Comparison of ENCODE assay signal across 21 cellular contexts in genomic region chr15:86373147-86373546, GRCh38.
DNase-seq lines count a peak whose midpoint lies in the region; ATAC-seq and TF ChIP-seq lines count a peak whose summit lies in the region.
"Had no signal": no experiment of that assay in that cellular context is flagged by ENCODE, and none has a peak within 500 bp of the region (broad histone marks: within the 10 kb centered on the region; RNA-seq: fewer than 3 reads in every experiment).

No MANE protein-coding gene starts in this region.

- DNase-seq in NCI-H1417 (lab: John Stamatoyannopoulos, UW) (peak in 2 of 3 experiments; percentile 23 to 70), NCI-H1417 treated with DMSO at 0.1 percent for 48 hours (lab: John Stamatoyannopoulos, UW) (no peak), HPDE6-E6E7 (ENCODE audit: extremely low spot score) (peak; percentile 7), mammary epithelial cell (peak; percentile 76), esophagus squamous epithelium (lab: John Stamatoyannopoulos, UW) (no peak), Karpas-422 (no peak), DMS79 treated with DMSO at 0.1 percent for 48 hours (lab: John Stamatoyannopoulos, UW) (no peak)
- DNase-seq: AML-193; CD4-positive, alpha-beta memory T cell; COR-L47; H7; NCI-H1092; NCI-H2029; NCI-H2227 treated with DMSO at 0.1 percent for 48 hours; SJCRH30; T-helper 17 cell had no signal

- WGBS in mammary epithelial cell (ENCODE audit: low coverage, missing lambda C conversion rate): no CpG with 5 or more reads among the region's 1 CpG
- 22 to 31% methylated on average over 1 of the region's 1 CpG for WGBS in esophagus squamous epithelium, 2 donors

- H4K20me1 ChIP-seq in mammary epithelial cell (ENCODE audit: insufficient read depth, low read length) (no peaks in the 10 kb centered on the region), Karpas-422 (ENCODE audit: insufficient read depth, low read depth, low read length) (no peaks in the 10 kb centered on the region)
- H4K20me1 ChIP-seq: BLaER1 treated with 17β-estradiol and CSF1 and Interleukin-3, amounts not matched to agents 10 nM and 100 nM had no signal

- in situ Hi-C loops in mammary epithelial cell (cut with MboI; ENCODE audit: low sequenced_read_pairs in 2 of 2): loop anchor here in 1 of 2 donors (25.0 kb wide), 1 partner anchor 111 kb away; no protein-coding TSS in a partner anchor

- no peak for TF ChIP-seq CTCF in mammary epithelial cell (conservative IDR thresholded peaks at IDR 0.05 in 1 of 2, IDR thresholded peaks at IDR 0.05 in 1 of 2; ENCODE audit: extremely low read depth in 1 of 2, insufficient read depth in 1 of 2, low read depth in 1 of 2, low read length in 2 of 2)
- TF ChIP-seq CTCF in esophagus squamous epithelium (IDR thresholded peaks at IDR 0.05): no peak

- H3K27me3 ChIP-seq in mammary epithelial cell (ENCODE audit: insufficient read depth, low read length): no peaks in the 10 kb centered on the region
- H3K27me3 ChIP-seq in esophagus squamous epithelium: no peaks in the 10 kb centered on the region
- H3K27me3 ChIP-seq in Karpas-422 (ENCODE audit: low read length): no peaks in the 10 kb centered on the region; the same call in 1 of the 2 replicates
- H3K27me3 ChIP-seq: BLaER1 treated with 17β-estradiol and CSF1 and Interleukin-3, amounts not matched to agents 10 nM and 100 nM; SJCRH30 had no signal

- H3K4me1 ChIP-seq in mammary epithelial cell (ENCODE audit: insufficient read depth, low read length) (peaks cover 16% of the 10 kb centered on the region), esophagus squamous epithelium (peaks cover 0 to 23% (median 4%) of the 10 kb centered on the region in 3 donors), Karpas-422 (ENCODE audit: low read length) (no peaks in the 10 kb centered on the region)
- H3K4me1 ChIP-seq: BLaER1 treated with 17β-estradiol and CSF1 and Interleukin-3, amounts not matched to agents 10 nM and 100 nM; SJCRH30 had no signal

- no peaks in the 10 kb centered on the region for H3K36me3 ChIP-seq in mammary epithelial cell (ENCODE audit: insufficient read depth, low read length)
- H3K36me3 ChIP-seq in esophagus squamous epithelium: no peaks in the 10 kb centered on the region
- H3K36me3 ChIP-seq in Karpas-422 (ENCODE audit: insufficient read depth, low read length): no peaks in the 10 kb centered on the region
- H3K36me3 ChIP-seq: BLaER1 treated with 17β-estradiol and CSF1 and Interleukin-3, amounts not matched to agents 10 nM and 100 nM; SJCRH30 had no signal

- intact Hi-C loops in mammary epithelial cell (cut with micrococcal nuclease) (no loop called here), esophagus squamous epithelium (cut with DNase I) (no loop called here)

- H3K9me3 ChIP-seq in mammary epithelial cell (replicated peaks; ENCODE audit: insufficient read depth, low read length) (peaks cover 7% of the 10 kb centered on the region), esophagus squamous epithelium (no peaks in the 10 kb centered on the region), Karpas-422 (ENCODE audit: low read length) (peaks cover 4% of the 10 kb centered on the region; the same call in 1 of the 2 replicates)
- H3K9me3 ChIP-seq: SJCRH30 had no signal

- no peaks in the 10 kb centered on the region for H3K9me2 ChIP-seq in Karpas-422 (replicated peaks; ENCODE audit: insufficient read depth, low read length)

- CTCF ChIA-PET in mammary epithelial cell (lab: Charles Lee; ENCODE audit: low non-redundant PET): no interaction called here

- peak overlapping the region; percentile 85 for H2AFZ ChIP-seq in mammary epithelial cell (ENCODE audit: low read depth, low read length)
- no peak overlapping the region for H2AFZ ChIP-seq in Karpas-422 (ENCODE audit: low read length)

- H3K79me2 ChIP-seq in mammary epithelial cell (ENCODE audit: insufficient read depth, low read length): no peaks in the 10 kb centered on the region
- H3K79me2 ChIP-seq in Karpas-422 (ENCODE audit: low read length): no peaks in the 10 kb centered on the region

- ATAC-seq in HG02970 (IDR thresholded peaks at IDR 0.05; ENCODE audit: low FRiP score, unreplicated experiment): no peak
- ATAC-seq: Right ventricle myocardium inferior, SK-N-SH treated with all-trans-retinoic acid at 6 μM for 48 hours, T-helper 17 cell had no signal

- dilution Hi-C loops in mammary epithelial cell (cut with HindIII; ENCODE audit: low sequenced_read_pairs): no loop called here

- H3K4me3 ChIP-seq in mammary epithelial cell (replicated peaks in 1 of 3; ENCODE audit: insufficient read depth in 1 of 3, low read depth in 2 of 3, low read length in 3 of 3) (no peak overlapping the region), esophagus squamous epithelium (no peak overlapping the region), Karpas-422 (ENCODE audit: low read length) (no peak overlapping the region)
- H3K4me3 ChIP-seq: BLaER1 treated with 17β-estradiol and CSF1 and Interleukin-3, amounts not matched to agents 10 nM and 100 nM; SJCRH30 had no signal

- TF ChIP-seq POLR2A in esophagus squamous epithelium (IDR thresholded peaks at IDR 0.05): no peak

- H3K4me2 ChIP-seq in mammary epithelial cell (ENCODE audit: insufficient read depth, low read depth, low read length) (peak overlapping the region; percentile 63), Karpas-422 (ENCODE audit: low read depth, low read length, poor library complexity, severe bottlenecking) (no peak overlapping the region)
- H3K4me2 ChIP-seq: BLaER1 treated with 17β-estradiol and CSF1 and Interleukin-3, amounts not matched to agents 10 nM and 100 nM; KMS-11 had no signal

- H3K27ac ChIP-seq in mammary epithelial cell (ENCODE audit: insufficient read depth, low read depth, low read length): peak overlapping the region; percentile 9
- H3K27ac ChIP-seq in esophagus squamous epithelium: peak overlapping the region in 3 of 4 donors; percentile 21 to 56 (median 38)
- H3K27ac ChIP-seq in Karpas-422 (ENCODE audit: low read length): no peak overlapping the region
- H3K27ac ChIP-seq: BLaER1 treated with 17β-estradiol and CSF1 and Interleukin-3, amounts not matched to agents 10 nM and 100 nM; KMS-11; SJCRH30 had no signal

- H3K9ac ChIP-seq in mammary epithelial cell (ENCODE audit: insufficient read depth, low read length) (no peak overlapping the region), Karpas-422 (ENCODE audit: low read length) (no peak overlapping the region)
- H3K9ac ChIP-seq: BLaER1 treated with 17β-estradiol and CSF1 and Interleukin-3, amounts not matched to agents 10 nM and 100 nM; KMS-11 had no signal

- BruUV-seq in mammary epithelial cell (replicated peaks; lab: Mats Ljungman, UMichigan): no TSS peak

Comparison
In these comparisons a context has a peak if more than half of its experiments do, and no peak if none do; other contexts are left out.
1. DNase-seq: peak in NCI-H1417 (2 of 3), HPDE6-E6E7 (single experiment) and mammary epithelial cell (single experiment); none in NCI-H1417 treated with DMSO at 0.1 percent for 48 hours (single experiment), esophagus squamous epithelium (single experiment), Karpas-422 (single experiment) and DMS79 treated with DMSO at 0.1 percent for 48 hours (single experiment).